ENCODE assay signal across 1 cellular context in genomic region chr12:89156862-89157262, GRCh38.
TF ChIP-seq lines count a peak whose summit lies in the region.

No MANE protein-coding gene starts in this region.

TF ChIP-seq in IMR-90, 13 proteins besides CTCF, POLR2A, EP300 and RAD21 (continued from another document):
- no peak for TF ChIP-seq RCOR1 (IDR thresholded peaks at IDR 0.05; ENCODE audit: insufficient replicate concordance, low read length)
- peak; percentile 76; the same call in 1 of the 2 replicates for TF ChIP-seq BHLHE40 (IDR thresholded peaks at IDR 0.05; ENCODE audit: low read depth, low read length)
- no peak for TF ChIP-seq SMC3 (IDR thresholded peaks at IDR 0.05; ENCODE audit: low read depth, low read length)
- no peak for TF ChIP-seq RFX5 (IDR thresholded peaks at IDR 0.05; ENCODE audit: low read depth, low read length)
- TF ChIP-seq USF2 (IDR thresholded peaks at IDR 0.05; ENCODE audit: low read depth, low read length): no peak
- TF ChIP-seq CHD1 (IDR thresholded peaks at IDR 0.05; ENCODE audit: low read depth, low read length): no peak
- TF ChIP-seq FOS (IDR thresholded peaks at IDR 0.05; ENCODE audit: low read depth, low read length): no peak
- TF ChIP-seq MAFK (IDR thresholded peaks at IDR 0.05; ENCODE audit: low read depth, low read length): no peak
